10 cellular contexts compared by ENCODE assay signal in genomic region chr9:88198346-88198807, GRCh38.
DNase-seq lines count a peak whose midpoint lies in the region; ATAC-seq and TF ChIP-seq lines count a peak whose summit lies in the region.
"Had no signal": no experiment of that assay in that cellular context is flagged by ENCODE, and none has a peak within 500 bp of the region (broad histone marks: within the 10 kb centered on the region; RNA-seq: fewer than 3 reads in every experiment).

No MANE protein-coding gene starts in this region.

- H3K4me3 ChIP-seq in PC-3 (ENCODE audit: low read length) (peak overlapping the region; percentile 54), esophagus muscularis mucosa (peak overlapping the region; percentile 33 to 55 (median 42)), sigmoid colon (peak overlapping the region in 3 of 4 donors; percentile 31 to 40 (median 36))

- peaks cover 4% of the 10 kb centered on the region for H3F3A ChIP-seq in PC-3 (ENCODE audit: low read length, unreplicated experiment)

- no peak for TF ChIP-seq POLR2A in esophagus muscularis mucosa (IDR thresholded peaks at IDR 0.05; ENCODE audit: low read depth)
- no peak for TF ChIP-seq POLR2A in sigmoid colon (IDR thresholded peaks at IDR 0.05)

- WGBS in esophagus muscularis mucosa: 15% methylated on average over 7 of the region's 7 CpGs
- WGBS in sigmoid colon, 2 donors: 34 to 44% methylated on average over 7 of the region's 7 CpGs

- no peaks in the 10 kb centered on the region for H4K20me1 ChIP-seq in PC-3 (ENCODE audit: low read length)

- POLR2A ChIA-PET in PC-3 (lab: Charles Lee; ENCODE audit: unreplicated experiment): interaction anchor here (0.7 kb wide), 1 partner anchor 27 kb away, joined by 6 read pairs; no protein-coding TSS in a partner anchor

- H3K36me3 Mint-ChIP-seq in activated naive CD4-positive, alpha-beta T cell treated with anti-CD3 and anti-CD28 coated beads, Interleukin-2, amount 10 ng/mL, durations not matched to agents 7 days and 5 days: no peaks in the 10 kb centered on the region
- H3K36me3 Mint-ChIP-seq in stimulated activated naive B cell treated with anti-CD40 and anti-IgM and Interleukin-4, amounts not matched to agents 10 μg/mL and 1 μg/mL and 100 μg/mL, for 72 hours: no peaks in the 10 kb centered on the region

- no peaks in the 10 kb centered on the region for H3K9me2 ChIP-seq in PC-3 (replicated peaks; ENCODE audit: low read length)

- H3K27ac Mint-ChIP-seq in activated naive CD4-positive, alpha-beta T cell treated with anti-CD3 and anti-CD28 coated beads, Interleukin-2, amount 10 ng/mL, durations not matched to agents 7 days and 5 days: no peak overlapping the region
- H3K27ac Mint-ChIP-seq in stimulated activated naive B cell treated with anti-CD40 and anti-IgM and Interleukin-4, amounts not matched to agents 10 μg/mL and 1 μg/mL and 100 μg/mL, for 72 hours: no peak overlapping the region

- CTCF ChIA-PET in PC-3 (lab: Charles Lee): no interaction called here
- CTCF ChIA-PET in activated naive CD4-positive, alpha-beta T cell treated with anti-CD3 and anti-CD28 coated beads, Interleukin-2, amount 10 ng/mL, durations not matched to agents 7 days and 5 days (lab: Charles Lee): no interaction called here

- TF ChIP-seq CTCF in PC-3 (conservative IDR thresholded peaks at IDR 0.05; ENCODE audit: low read depth, low read length) (no peak), esophagus muscularis mucosa (IDR thresholded peaks at IDR 0.05) (no peak), sigmoid colon (IDR thresholded peaks at IDR 0.05) (no peak)

- peak overlapping the region; percentile 74 for H3K27ac ChIP-seq in PC-3 (ENCODE audit: low read length)
- H3K27ac ChIP-seq in esophagus muscularis mucosa (replicated peaks in 1 of 4): peak overlapping the region; percentile 38 to 62 (median 58)
- peak overlapping the region; percentile 64 to 82 (median 76) for H3K27ac ChIP-seq in sigmoid colon

- no peaks in the 10 kb centered on the region for H3K79me2 ChIP-seq in PC-3 (ENCODE audit: low read length)

- DNase-seq in ELR (ENCODE audit: low read depth) (peak; percentile 87), PC-3 (peak; percentile 28), esophagus muscularis mucosa (ENCODE audit: extremely low spot score) (peak; percentile 87), sigmoid colon (no peak), NCI-H2029 treated with DMSO at 0.1 percent for 48 hours (lab: John Stamatoyannopoulos, UW) (no peak)
- no peak for DNase-seq in activated naive CD4-positive, alpha-beta T cell treated with anti-CD3 and anti-CD28 coated beads, Interleukin-2, amount 10 ng/mL, durations not matched to agents 7 days and 5 days
- DNase-seq in stimulated activated naive B cell treated with anti-CD40 and anti-IgM and Interleukin-4, amounts not matched to agents 10 μg/mL and 1 μg/mL and 100 μg/mL, for 72 hours: no peak
- DNase-seq: activated gamma-delta T cell treated with Interleukin-2 at 50 U/mL for 16 hours, T-helper 1 cell had no signal

- no TSS peak for BruUV-seq in PC-3 (replicated peaks; lab: Mats Ljungman, UMichigan)

- H3K4me1 Mint-ChIP-seq in activated naive CD4-positive, alpha-beta T cell treated with anti-CD3 and anti-CD28 coated beads, Interleukin-2, amount 10 ng/mL, durations not matched to agents 7 days and 5 days: no peaks in the 10 kb centered on the region
- peaks cover 0 to 1% of the 10 kb centered on the region in 2 donors for H3K4me1 Mint-ChIP-seq in stimulated activated naive B cell treated with anti-CD40 and anti-IgM and Interleukin-4, amounts not matched to agents 10 μg/mL and 1 μg/mL and 100 μg/mL, for 72 hours

- intact Hi-C loops in PC-3 (cut with micrococcal nuclease) (no loop called here), esophagus muscularis mucosa (cut with DNase I) (loop anchor here (5.0 to 10.0 kb wide), 2 partner anchors 184 to 376 kb away; no protein-coding TSS in a partner anchor), sigmoid colon (cut with DNase I) (loop anchor here (5.0 to 10.0 kb wide), 3 partner anchors 189 to 796 kb away; partner anchors contain the start of genes S1PR3 and SPIN1)

- H3K27me3 ChIP-seq in PC-3 (ENCODE audit: low read length) (no peaks in the 10 kb centered on the region), esophagus muscularis mucosa (no peaks in the 10 kb centered on the region), sigmoid colon (no peaks in the 10 kb centered on the region)

- no peaks in the 10 kb centered on the region for H3K9me3 Mint-ChIP-seq in activated naive CD4-positive, alpha-beta T cell treated with anti-CD3 and anti-CD28 coated beads, Interleukin-2, amount 10 ng/mL, durations not matched to agents 7 days and 5 days
- H3K9me3 Mint-ChIP-seq in stimulated activated naive B cell treated with anti-CD40 and anti-IgM and Interleukin-4, amounts not matched to agents 10 μg/mL and 1 μg/mL and 100 μg/mL, for 72 hours: no peaks in the 10 kb centered on the region

- no peaks in the 10 kb centered on the region for H3K9me3 ChIP-seq in PC-3 (ENCODE audit: low read length)
- H3K9me3 ChIP-seq in esophagus muscularis mucosa: no peaks in the 10 kb centered on the region
- no peaks in the 10 kb centered on the region for H3K9me3 ChIP-seq in sigmoid colon

- H3K36me3 ChIP-seq in PC-3 (ENCODE audit: low read depth, low read length) (no peaks in the 10 kb centered on the region), esophagus muscularis mucosa (no peaks in the 10 kb centered on the region), sigmoid colon (no peaks in the 10 kb centered on the region)

- no peak overlapping the region for H3K4me3 Mint-ChIP-seq in activated naive CD4-positive, alpha-beta T cell treated with anti-CD3 and anti-CD28 coated beads, Interleukin-2, amount 10 ng/mL, durations not matched to agents 7 days and 5 days
- no peak overlapping the region for H3K4me3 Mint-ChIP-seq in stimulated activated naive B cell treated with anti-CD40 and anti-IgM and Interleukin-4, amounts not matched to agents 10 μg/mL and 1 μg/mL and 100 μg/mL, for 72 hours

- peaks cover 37% of the 10 kb centered on the region for H3K4me1 ChIP-seq in PC-3 (ENCODE audit: insufficient read depth, low read length)
- peaks cover 13 to 35% (median 27%) of the 10 kb centered on the region in 4 donors for H3K4me1 ChIP-seq in esophagus muscularis mucosa
- H3K4me1 ChIP-seq in sigmoid colon: peaks cover 0 to 37% (median 31%) of the 10 kb centered on the region in 4 donors

- peak; percentile 25 for ATAC-seq in PC-3
- no peak for ATAC-seq in HG03571 (IDR thresholded peaks at IDR 0.05; ENCODE audit: unreplicated experiment)
- no peak for ATAC-seq in stimulated activated naive B cell treated with anti-CD40 and anti-IgM and Interleukin-4, amounts not matched to agents 10 μg/mL and 1 μg/mL and 100 μg/mL, for 72 hours (replicated peaks)

- peaks cover 5% of the 10 kb centered on the region for H3K27me3 Mint-ChIP-seq in activated naive CD4-positive, alpha-beta T cell treated with anti-CD3 and anti-CD28 coated beads, Interleukin-2, amount 10 ng/mL, durations not matched to agents 7 days and 5 days
- H3K27me3 Mint-ChIP-seq in stimulated activated naive B cell treated with anti-CD40 and anti-IgM and Interleukin-4, amounts not matched to agents 10 μg/mL and 1 μg/mL and 100 μg/mL, for 72 hours: peaks cover 4 to 12% of the 10 kb centered on the region in 2 donors

- H3K9ac ChIP-seq in PC-3 (ENCODE audit: low read length): peak overlapping the region; percentile 10; the same call in 1 of the 2 replicates

- H2AFZ ChIP-seq in PC-3 (ENCODE audit: low read length): peak overlapping the region; percentile 54

- peak overlapping the region; percentile 68 for H3K4me2 ChIP-seq in PC-3 (ENCODE audit: low read length)

- TF ChIP-seq EP300 in esophagus muscularis mucosa (IDR thresholded peaks at IDR 0.05) (no peak), sigmoid colon (IDR thresholded peaks at IDR 0.05) (no peak)

Comparison
In these comparisons a context has a peak if more than half of its experiments do, and no peak if none do; other contexts are left out.
1. DNase-seq: peak in ELR (single experiment), PC-3 (single experiment) and esophagus muscularis mucosa (single experiment); none in sigmoid colon (single experiment), activated naive CD4-positive, alpha-beta T cell treated with anti-CD3 and anti-CD28 coated beads, Interleukin-2, amount 10 ng/mL, durations not matched to agents 7 days and 5 days (single experiment), NCI-H2029 treated with DMSO at 0.1 percent for 48 hours (single experiment) and stimulated activated naive B cell treated with anti-CD40 and anti-IgM and Interleukin-4, amounts not matched to agents 10 μg/mL and 1 μg/mL and 100 μg/mL, for 72 hours (single experiment).
2. Peak in every context shown above with its lines, with median percentiles within 50 percentile points of each other: H3K27ac ChIP-seq and H3K4me3 ChIP-seq.